In genomic region chr1:65229201-65229600, GRCh38 we compare ENCODE assay signal across 34 cellular contexts.
"Had no signal": no experiment of that assay in that cellular context is flagged by ENCODE, and none has a peak within 500 bp of the region (broad histone marks: within the 10 kb centered on the region; RNA-seq: fewer than 3 reads in every experiment).

No MANE protein-coding gene starts in this region.

- H3K9me3 Mint-ChIP-seq: activated CD4-positive, alpha-beta memory T cell treated with anti-CD3 and anti-CD28 coated beads for 36 hours; activated CD4-positive, alpha-beta T cell treated with anti-CD3 and anti-CD28 coated beads, Interleukin-2, amount 10 ng/mL, durations not matched to agents 24 days and 14 days; activated naive CD4-positive, alpha-beta T cell treated with anti-CD3 and anti-CD28 coated beads for 36 hours; activated naive CD4-positive, alpha-beta T cell treated with anti-CD3 and anti-CD28 coated beads, Interleukin-2, amount 50 U/mL, for 24 hours; activated naive CD8-positive, alpha-beta T cell treated with anti-CD3 and anti-CD28 coated beads for 36 hours; activated naive CD8-positive, alpha-beta T cell treated with anti-CD3 and anti-CD28 coated beads, Interleukin-2, amount 50 U/mL, for 24 hours; activated T-helper 1 cell treated with anti-CD3 and anti-CD28 coated beads, Interleukin-12 subunit alpha, Interleukin-12 subunit beta, Interleukin-2, Interleukin-4 antibody, amounts not matched to agents 30 ng/mL and 10 ng/mL and 1 ng/mL, durations not matched to agents 14 hours and 24 hours and 36 hours; activated T-helper 2 cell treated with anti-CD3 and anti-CD28 coated beads, Interferon-gamma antibody, Interleukin-2, Interleukin-4, amounts not matched to agents 10 μg/mL and 5 μg/mL and 100 μg/mL, durations not matched to agents 14 hours and 24 hours and 36 hours; effector memory CD8-positive, alpha-beta T cell; T-helper 1 cell treated with Interleukin-12 subunit alpha and Interleukin-12 subunit beta and Interleukin-4 antibody, amounts not matched to agents 30 μg/mL and 1 μg/mL, for 36 hours; T-helper 2 cell treated with Interferon-gamma antibody and Interleukin-4, amounts not matched to agents 5 μg/mL and 100 μg/mL, for 36 hours had no signal

- H3K27me3 Mint-ChIP-seq: activated CD4-positive, alpha-beta T cell treated with anti-CD3 and anti-CD28 coated beads, Interleukin-2, amount 10 ng/mL, durations not matched to agents 24 days and 14 days; activated CD8-positive, alpha-beta memory T cell treated with anti-CD3 and anti-CD28 coated beads, Interleukin-2, amount 10 ng/mL, durations not matched to agents 7 days and 5 days had no signal

- H3K27me3 ChIP-seq: adrenal gland, body of pancreas had no signal

- H3K9me3 ChIP-seq: adrenal gland, body of pancreas had no signal

- H3K4me1 ChIP-seq: adrenal gland, body of pancreas had no signal

- FAIRE-seq: frontal cortex had no signal

- H3K4me3 Mint-ChIP-seq: activated CD4-positive, alpha-beta memory T cell treated with anti-CD3 and anti-CD28 coated beads for 36 hours; activated CD4-positive, alpha-beta T cell treated with anti-CD3 and anti-CD28 coated beads for 36 hours; activated CD4-positive, alpha-beta T cell treated with anti-CD3 and anti-CD28 coated beads, Interleukin-2, amount 10 ng/mL, durations not matched to agents 24 days and 14 days; activated CD8-positive, alpha-beta memory T cell treated with anti-CD3 and anti-CD28 coated beads, Interleukin-2, amount 10 ng/mL, durations not matched to agents 7 days and 5 days; activated CD8-positive, alpha-beta T cell treated with anti-CD3 and anti-CD28 coated beads, Interleukin-2, amount 10 ng/mL, durations not matched to agents 7 days and 5 days; activated naive CD4-positive, alpha-beta T cell treated with anti-CD3 and anti-CD28 coated beads for 36 hours; activated naive CD4-positive, alpha-beta T cell treated with anti-CD3 and anti-CD28 coated beads, Interleukin-2, amount 50 U/mL, for 24 hours; activated naive CD8-positive, alpha-beta T cell treated with anti-CD3 and anti-CD28 coated beads for 36 hours; activated naive CD8-positive, alpha-beta T cell treated with anti-CD3 and anti-CD28 coated beads, Interleukin-2, amount 50 U/mL, for 24 hours; activated T-helper 1 cell treated with anti-CD3 and anti-CD28 coated beads, Interleukin-12 subunit alpha, Interleukin-12 subunit beta, Interleukin-2, Interleukin-4 antibody, amounts not matched to agents 30 ng/mL and 10 ng/mL and 1 ng/mL, durations not matched to agents 14 hours and 24 hours and 36 hours; effector memory CD8-positive, alpha-beta T cell; T-helper 1 cell treated with Interleukin-12 subunit alpha and Interleukin-12 subunit beta and Interleukin-4 antibody, amounts not matched to agents 30 μg/mL and 1 μg/mL, for 36 hours; T-helper 2 cell treated with Interferon-gamma antibody and Interleukin-4, amounts not matched to agents 5 μg/mL and 100 μg/mL, for 36 hours had no signal

- H3K36me3 ChIP-seq: adrenal gland, WERI-Rb-1 had no signal

- ATAC-seq: activated CD4-positive, alpha-beta T cell treated with anti-CD3 and anti-CD28 coated beads for 36 hours; activated CD8-positive, alpha-beta memory T cell treated with anti-CD3 and anti-CD28 coated beads, Interleukin-2, amount 10 ng/mL, durations not matched to agents 7 days and 5 days; activated CD8-positive, alpha-beta T cell treated with anti-CD3 and anti-CD28 coated beads, Interleukin-2, amount 10 ng/mL, durations not matched to agents 7 days and 5 days; activated naive CD8-positive, alpha-beta T cell treated with anti-CD3 and anti-CD28 coated beads, Interleukin-2, amount 50 U/mL, for 24 hours; body of pancreas; effector memory CD8-positive, alpha-beta T cell had no signal

- DNase-seq: activated CD4-positive, alpha-beta memory T cell treated with anti-CD3 and anti-CD28 coated beads for 36 hours; activated CD4-positive, alpha-beta T cell treated with anti-CD3 and anti-CD28 coated beads for 36 hours; activated CD4-positive, alpha-beta T cell treated with anti-CD3 and anti-CD28 coated beads, Interleukin-2, amount 10 ng/mL, durations not matched to agents 24 days and 14 days; activated CD4-positive, CD25-positive, alpha-beta regulatory T cell; activated CD4-positive, CD25-positive, alpha-beta regulatory T cell treated with anti-CD3 and anti-CD28 coated beads, Interleukin-2, amount 50 U/mL, for 72 hours; activated CD8-positive, alpha-beta memory T cell treated with anti-CD3 and anti-CD28 coated beads, Interleukin-2, amount 10 ng/mL, durations not matched to agents 7 days and 5 days; activated CD8-positive, alpha-beta memory T cell treated with anti-CD3 and anti-CD28 coated beads, Interleukin-2, amount 50 U/mL, for 4 hours; activated CD8-positive, alpha-beta T cell treated with anti-CD3 and anti-CD28 coated beads, Interleukin-2, amount 10 ng/mL, durations not matched to agents 7 days and 5 days; activated effector memory CD4-positive, alpha-beta T cell treated with anti-CD3 and anti-CD28 coated beads, Interleukin-2, amount 50 U/mL, for 16 hours; activated naive CD4-positive, alpha-beta T cell treated with anti-CD3 and anti-CD28 coated beads for 36 hours; activated naive CD8-positive, alpha-beta T cell treated with anti-CD3 and anti-CD28 coated beads for 36 hours; activated naive CD8-positive, alpha-beta T cell treated with anti-CD3 and anti-CD28 coated beads, Interleukin-2, amount 50 U/mL, for 24 hours; activated T-cell treated with anti-CD3 and anti-CD28 coated beads, Interleukin-2, amount 50 U/mL, for 1 hour; activated T-cell treated with anti-CD3 and anti-CD28 coated beads, Interleukin-2, amount 50 U/mL, for 48 hours; adrenal gland; amygdala; aorta; body of pancreas; caudate nucleus; cortex of kidney; dermis blood vessel endothelial cell; effector CD4-positive, alpha-beta T cell; effector memory CD8-positive, alpha-beta T cell; foreskin fibroblast; head of caudate nucleus; T1000; WERI-Rb-1 had no signal

- H3K36me3 Mint-ChIP-seq: activated naive CD4-positive, alpha-beta T cell treated with anti-CD3 and anti-CD28 coated beads, Interleukin-2, amount 50 U/mL, for 24 hours had no signal

- H3K27ac Mint-ChIP-seq: activated CD4-positive, alpha-beta memory T cell treated with anti-CD3 and anti-CD28 coated beads for 36 hours; activated CD4-positive, alpha-beta T cell treated with anti-CD3 and anti-CD28 coated beads for 36 hours; activated CD8-positive, alpha-beta T cell treated with anti-CD3 and anti-CD28 coated beads, Interleukin-2, amount 10 ng/mL, durations not matched to agents 7 days and 5 days; activated naive CD4-positive, alpha-beta T cell treated with anti-CD3 and anti-CD28 coated beads for 36 hours; activated naive CD4-positive, alpha-beta T cell treated with anti-CD3 and anti-CD28 coated beads, Interleukin-2, amount 50 U/mL, for 24 hours; activated naive CD8-positive, alpha-beta T cell treated with anti-CD3 and anti-CD28 coated beads for 36 hours; activated naive CD8-positive, alpha-beta T cell treated with anti-CD3 and anti-CD28 coated beads, Interleukin-2, amount 50 U/mL, for 24 hours; effector memory CD8-positive, alpha-beta T cell; T-helper 1 cell treated with Interleukin-12 subunit alpha and Interleukin-12 subunit beta and Interleukin-4 antibody, amounts not matched to agents 30 μg/mL and 1 μg/mL, for 36 hours; T-helper 2 cell treated with Interferon-gamma antibody and Interleukin-4, amounts not matched to agents 5 μg/mL and 100 μg/mL, for 36 hours had no signal

- H3K4me3 ChIP-seq: adrenal gland, body of pancreas had no signal

- H3K27ac ChIP-seq: adrenal gland, body of pancreas, epithelial cell of prostate, WERI-Rb-1 had no signal
